In the genomic region with DNA sequence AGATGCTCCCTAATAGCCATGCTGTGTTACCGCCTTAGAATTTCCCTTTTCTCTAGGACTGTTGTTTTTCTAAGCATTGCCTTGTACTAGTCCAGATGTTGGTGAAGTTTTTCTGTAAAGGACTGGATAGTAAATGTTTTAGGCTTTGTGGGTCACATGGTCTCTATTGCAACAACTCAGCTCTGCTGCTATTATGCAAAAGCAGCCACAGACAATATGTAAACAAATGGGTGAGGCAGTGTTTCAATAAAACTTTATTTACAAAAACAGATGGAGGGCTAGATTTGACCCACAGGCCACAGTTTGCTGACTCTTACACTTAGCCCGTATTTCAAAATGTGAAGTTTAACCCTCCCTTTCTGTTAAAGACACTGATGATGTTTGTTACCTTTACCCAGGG, we compare ENCODE assay signal across 21 cellular contexts.
"Had no signal": no experiment of that assay in that cellular context is flagged by ENCODE, and none has a peak within 500 bp of the region (broad histone marks: within the 10 kb centered on the region; RNA-seq: fewer than 3 reads in every experiment).

No MANE protein-coding gene starts in this region.

- H3K27ac Mint-ChIP-seq: immature natural killer cell, memory B cell, neural progenitor cell, progenitor cell of endocrine pancreas had no signal

- H3K4me1 Mint-ChIP-seq: immature natural killer cell, memory B cell had no signal

- H3K9ac ChIP-seq: neural progenitor cell had no signal

- DNase-seq: activated CD4-positive, alpha-beta T cell treated with anti-CD3 and anti-CD28 coated beads for 1 hour; activated CD8-positive, alpha-beta memory T cell treated with anti-CD3 and anti-CD28 coated beads for 24 hours; activated gamma-delta T cell treated with Interleukin-2 at 50 U/mL for 16 hours; amniotic stem cell; dermis blood vessel endothelial cell; effector memory CD4-positive, alpha-beta T cell; esophagus squamous epithelium; gastrocnemius medialis; head of caudate nucleus; immature natural killer cell; left ventricle myocardium superior; mucosa of descending colon; naive B cell; stimulated activated CD4-positive, alpha-beta T cell treated with anti-CD3 and anti-CD28 coated beads, Interleukin-2, amount 100 ng/mL, for 24 hours; stimulated activated naive CD4-positive, alpha-beta T cell treated with Interleukin-2 at 50 U/mL for 16 hours; thyroid gland; WERI-Rb-1 had no signal

- H2AFZ ChIP-seq: neural progenitor cell had no signal

- H3K4me2 ChIP-seq: neural progenitor cell had no signal

- H3K4me3 Mint-ChIP-seq: immature natural killer cell, memory B cell, naive B cell, neural progenitor cell had no signal

- H3K27me3 ChIP-seq: esophagus squamous epithelium, gastrocnemius medialis, neural progenitor cell, thyroid gland had no signal

- H3K4me3 ChIP-seq: esophagus squamous epithelium, gastrocnemius medialis, mucosa of descending colon, neural progenitor cell, thyroid gland had no signal

- ATAC-seq: activated naive CD4-positive, alpha-beta T cell treated with anti-CD3 and anti-CD28 coated beads, Interleukin-2, amount 50 U/mL, for 72 hours; gastrocnemius medialis; left ventricle myocardium superior; mucosa of descending colon had no signal

- H3K9me3 ChIP-seq: esophagus squamous epithelium, gastrocnemius medialis, mucosa of descending colon, thyroid gland had no signal

- H3K27me3 Mint-ChIP-seq: memory B cell had no signal

- H3K27ac ChIP-seq: esophagus squamous epithelium, gastrocnemius medialis, neural progenitor cell, thyroid gland, WERI-Rb-1 had no signal

- H3K9me3 Mint-ChIP-seq: memory B cell, neural progenitor cell had no signal

- H3K4me1 ChIP-seq: esophagus squamous epithelium, neural progenitor cell, thyroid gland had no signal

- H3K36me3 ChIP-seq: esophagus squamous epithelium, gastrocnemius medialis, neural progenitor cell, thyroid gland, WERI-Rb-1 had no signal

- H3K36me3 Mint-ChIP-seq: memory B cell, naive B cell had no signal
